In genomic region chr1:184664042-184664659, GRCh38 we compare ENCODE assay signal across 8 cellular contexts.
A peak's percentile ranks its signal among the peaks of the same experiment; 100 is the strongest.
DNase-seq lines count a peak whose midpoint lies in the region; ATAC-seq and TF ChIP-seq lines count a peak whose summit lies in the region.
"Had no signal": no experiment of that assay in that cellular context is flagged by ENCODE, and none has a peak within 500 bp of the region (broad histone marks: within the 10 kb centered on the region; RNA-seq: fewer than 3 reads in every experiment).

No MANE protein-coding gene starts in this region.

- ATAC-seq in HG02981 (IDR thresholded peaks at IDR 0.05; ENCODE audit: unreplicated experiment) = peak; percentile 51

- DNase-seq in Peyer's patch (peak in 2 of 3 donors; percentile 79 to 85), brain microvascular endothelial cell (peak; percentile 29), hypothalamus (lab: John Stamatoyannopoulos, UW) (peak in 49 of 51 donors; percentile 14 to 86 (median 65)), renal cortical epithelial cell (ENCODE audit: low read depth) (peak; percentile 29), NAMALWA (ENCODE audit: low spot score) (no peak)

- no peaks in the 10 kb centered on the region for H3K9me3 ChIP-seq in Peyer's patch

- TF ChIP-seq CTCF in GM12874 (IDR thresholded peaks at IDR 0.05; ENCODE audit: insufficient read depth, low read depth, low read length) = peak; percentile 92
- TF ChIP-seq CTCF in Peyer's patch (IDR thresholded peaks at IDR 0.05) = peak in 5 of 6 experiments; percentile 21 to 92 (median 86)
- peak; percentile 96 for TF ChIP-seq CTCF in brain microvascular endothelial cell (IDR thresholded peaks at IDR 0.05; ENCODE audit: low read depth, low read length, missing control alignments)

- peak in 1 of 2 donors; percentile 9 for TF ChIP-seq POLR2A in Peyer's patch (IDR thresholded peaks at IDR 0.05)

- H3K4me3 ChIP-seq in Peyer's patch = peak overlapping the region in 2 of 4 donors; percentile 44 to 50
- H3K4me3 ChIP-seq in brain microvascular endothelial cell (ENCODE audit: low read depth, low read length) = peak overlapping the region; percentile 54

- H3K36me3 ChIP-seq in Peyer's patch (no peaks in the 10 kb centered on the region), brain microvascular endothelial cell (replicated peaks) (no peaks in the 10 kb centered on the region)

- H3K27ac ChIP-seq in Peyer's patch = no peak overlapping the region
- no peak overlapping the region for H3K27ac ChIP-seq in brain microvascular endothelial cell
- H3K27ac ChIP-seq: epithelial cell of prostate had no signal

- in situ Hi-C loops in brain microvascular endothelial cell (cut with HindIII; ENCODE audit: low pct_ligation_motif_present, low sequenced_read_pairs) = loop anchor here (25.0 kb wide), 1 partner anchor 577 kb away; no protein-coding TSS in a partner anchor

- H3K27me3 ChIP-seq in Peyer's patch (no peaks in the 10 kb centered on the region), brain microvascular endothelial cell (replicated peaks) (no peaks in the 10 kb centered on the region)

- peaks cover 0 to 9% (median 0%) of the 10 kb centered on the region in 4 donors for H3K4me1 ChIP-seq in Peyer's patch
